8 cellular contexts compared by ENCODE assay signal in genomic region chr2:15177103-15177502, GRCh38.
DNase-seq lines count a peak whose midpoint lies in the region; ATAC-seq and TF ChIP-seq lines count a peak whose summit lies in the region.

No MANE protein-coding gene starts in this region.

- peak overlapping the region; percentile 39; the same call in 1 of the 2 replicates for H3K4me2 ChIP-seq in DND-41 (ENCODE audit: insufficient read depth, low read length)
- peak overlapping the region; percentile 45 for H3K4me2 ChIP-seq in Loucy (ENCODE audit: low read depth, low read length, poor library complexity, severe bottlenecking)
- H3K4me2 ChIP-seq in skeletal muscle satellite cell (ENCODE audit: low read length), result peak overlapping the region; percentile 52

- H3K9me3 ChIP-seq in DND-41 (ENCODE audit: insufficient read depth, low read length, severe bottlenecking) (no peaks in the 10 kb centered on the region), Loucy (ENCODE audit: insufficient read depth, low read depth, low read length) (no peaks in the 10 kb centered on the region), skeletal muscle satellite cell (replicated peaks; ENCODE audit: low read length) (no peaks in the 10 kb centered on the region)

- DNase-seq in DND-41 (peak; percentile 81), DMS53 (lab: John Stamatoyannopoulos, UW) (no peak), posterior vena cava (ENCODE audit: low spot score) (no peak), posterior cingulate gyrus (no peak)
- peak; percentile 53 for DNase-seq in activated gamma-delta T cell treated with anti-CD3 and anti-CD28 coated beads, Interleukin-2, amount 50 U/mL, for 16 hours (ENCODE audit: low read depth)

- H4K20me1 ChIP-seq in DND-41 (ENCODE audit: insufficient read depth, low read length) (no peaks in the 10 kb centered on the region; the same call in 1 of the 2 replicates), Loucy (ENCODE audit: insufficient read depth, low read length, poor library complexity, severe bottlenecking) (peaks cover 5% of the 10 kb centered on the region)

- 0 out of 2 replicates have a peak, but pooled peaks cover 4% of the 10 kb centered on the region for H3F3A ChIP-seq in Loucy (ENCODE audit: low read depth)

- H3K27ac ChIP-seq in DND-41 (ENCODE audit: low read length), result no peak overlapping the region

- H3K9ac ChIP-seq in DND-41 (ENCODE audit: low read depth, low read length) (no peak overlapping the region), Loucy (ENCODE audit: low read depth, low read length, poor library complexity, severe bottlenecking) (no peak overlapping the region), skeletal muscle satellite cell (ENCODE audit: low read depth, low read length) (no peak overlapping the region)

- ATAC-seq in DND-41 (ENCODE audit: insufficient read depth, low read depth), result peak; percentile 99
- peak; percentile 96 for ATAC-seq in GM21717 (IDR thresholded peaks at IDR 0.05; ENCODE audit: unreplicated experiment)

- no peaks in the 10 kb centered on the region for H3K9me2 ChIP-seq in Loucy (replicated peaks; ENCODE audit: low read depth, low read length)

- H3K36me3 ChIP-seq in DND-41 (ENCODE audit: insufficient read depth, low read length) (no peaks in the 10 kb centered on the region), Loucy (ENCODE audit: insufficient read depth, low read length) (peaks cover 3% of the 10 kb centered on the region; the same call in 1 of the 2 replicates), skeletal muscle satellite cell (ENCODE audit: insufficient read depth, low read length) (no peaks in the 10 kb centered on the region)

- H3K4me3 ChIP-seq in DND-41 (ENCODE audit: low read depth in 1 of 2, low read length in 2 of 2), result no peak overlapping the region
- peak overlapping the region; percentile 40 for H3K4me3 ChIP-seq in Loucy (ENCODE audit: low read length, poor library complexity, severe bottlenecking)
- H3K4me3 ChIP-seq in skeletal muscle satellite cell (ENCODE audit: low read length), result no peak overlapping the region

- H3K27me3 ChIP-seq in DND-41 (ENCODE audit: insufficient read depth, low read length, poor library complexity) (no peaks in the 10 kb centered on the region), Loucy (ENCODE audit: insufficient read depth, low read length, poor library complexity, severe bottlenecking) (no peaks in the 10 kb centered on the region), skeletal muscle satellite cell (ENCODE audit: control insufficient read depth, insufficient read depth, low read length) (no peaks in the 10 kb centered on the region)

- H3K4me1 ChIP-seq in DND-41 (ENCODE audit: insufficient read depth, low read length) (peaks cover 22% of the 10 kb centered on the region), Loucy (ENCODE audit: insufficient read depth, low read length, poor library complexity, severe bottlenecking) (peaks cover 33% of the 10 kb centered on the region), skeletal muscle satellite cell (ENCODE audit: control insufficient read depth, insufficient read depth, low read length) (peaks cover 13% of the 10 kb centered on the region)

- H2AFZ ChIP-seq in DND-41 (ENCODE audit: low read depth, low read length), result no peak overlapping the region
- no peak overlapping the region for H2AFZ ChIP-seq in Loucy (ENCODE audit: low read length)

- intact Hi-C loops in posterior vena cava (cut with DNase I), result no loop called here
- intact Hi-C loops in posterior cingulate gyrus (cut with DNase I), result no loop called here

- TF ChIP-seq CTCF in DND-41 (IDR thresholded peaks at IDR 0.05; ENCODE audit: borderline replicate concordance, extremely low read depth, low read length, poor library complexity, severe bottlenecking) (no peak), Loucy (conservative IDR thresholded peaks at IDR 0.05; ENCODE audit: low read length) (no peak)

- H3K79me2 ChIP-seq in DND-41 (ENCODE audit: insufficient read depth, low read length), result no peaks in the 10 kb centered on the region
- no peaks in the 10 kb centered on the region for H3K79me2 ChIP-seq in Loucy (ENCODE audit: insufficient read depth, low read length)

Comparison
In these comparisons a context has a peak if more than half of its experiments do, and no peak if none do; other contexts are left out.
1. DNase-seq: peak in DND-41 (single experiment) and activated gamma-delta T cell treated with anti-CD3 and anti-CD28 coated beads, Interleukin-2, amount 50 U/mL, for 16 hours (single experiment); none in DMS53 (single experiment), posterior vena cava (single experiment) and posterior cingulate gyrus (0 of 10).
2. Peak in every context shown above with its lines, with median percentiles within 50 percentile points of each other: H3K4me2 ChIP-seq.